ENCODE assay signal across 20 cellular contexts in the genomic region with DNA sequence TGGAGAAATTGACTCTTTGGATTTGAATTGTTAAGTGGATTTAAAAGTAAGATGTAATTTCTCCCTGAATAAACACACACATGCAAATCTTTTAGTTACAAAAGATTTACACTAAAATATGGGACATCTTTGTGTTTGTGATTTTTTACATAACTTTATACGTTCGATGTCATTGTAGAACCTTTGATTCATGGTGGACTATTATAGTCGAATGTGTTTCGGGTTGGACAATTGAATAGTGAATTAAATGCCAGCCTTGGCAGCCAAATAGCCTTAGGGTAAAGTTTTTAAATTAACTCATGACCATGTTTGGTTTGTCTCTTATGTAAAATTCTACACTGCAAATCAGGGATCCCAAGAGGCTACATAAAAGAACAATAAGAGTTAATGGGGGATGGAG.
"Had no signal": no experiment of that assay in that cellular context is flagged by ENCODE, and none has a peak within 500 bp of the region (broad histone marks: within the 10 kb centered on the region; RNA-seq: fewer than 3 reads in every experiment).

No MANE protein-coding gene starts in this region.

- DNase-seq: activated CD4-positive, alpha-beta T cell treated with anti-CD3 and anti-CD28 coated beads for 48 hours; activated CD8-positive, alpha-beta T cell treated with anti-CD3 and anti-CD28 coated beads for 36 hours; activated gamma-delta T cell; activated naive CD4-positive, alpha-beta T cell treated with anti-CD3 and anti-CD28 coated beads, Interleukin-2, amount 50 U/mL, for 16 hours; activated naive CD8-positive, alpha-beta T cell treated with anti-CD3 and anti-CD28 coated beads, Interleukin-2, amount 50 U/mL, for 24 hours; body of pancreas; cortex of kidney; endodermal cell; esophagus squamous epithelium; head of caudate nucleus; hypothalamus; islet precursor cell; left cardiac atrium; ovary; stimulated activated CD4-positive, alpha-beta T cell treated with anti-CD3 and anti-CD28 coated beads, Interleukin-4, amount 100 ng/mL, for 24 hours; stimulated activated naive CD8-positive, alpha-beta T cell treated with anti-CD3 and anti-CD28 coated beads, Interleukin-15, Interleukin-2, amounts not matched to agents 100 U/mL and 50 U/mL, for 24 hours; thyroid gland; upper lobe of right lung had no signal

- ATAC-seq: activated CD8-positive, alpha-beta T cell treated with anti-CD3 and anti-CD28 coated beads for 36 hours; activated naive CD8-positive, alpha-beta T cell treated with anti-CD3 and anti-CD28 coated beads, Interleukin-2, amount 50 U/mL, for 24 hours; body of pancreas; gastroesophageal sphincter; left cardiac atrium; natural killer cell treated with Interleukin-12 subunit alpha and Interleukin-12 subunit beta and Interleukin-15 and Interleukin-18, amount 100 ng/mL, for 72 hours; stimulated activated naive CD8-positive, alpha-beta T cell treated with anti-CD3 and anti-CD28 coated beads, Interleukin-15, Interleukin-2, amounts not matched to agents 100 U/mL and 50 U/mL, for 24 hours; upper lobe of right lung had no signal
